8 cellular contexts compared by ENCODE assay signal in genomic region chr6:37083243-37084138, GRCh38.
DNase-seq lines count a peak whose midpoint lies in the region; ATAC-seq and TF ChIP-seq lines count a peak whose summit lies in the region.

No MANE protein-coding gene starts in this region.

- TF ChIP-seq EP300 in SK-N-SH (IDR thresholded peaks at IDR 0.05; ENCODE audit: borderline replicate concordance in 1 of 2, low read depth in 1 of 2, low read length in 1 of 2) (no peak), sigmoid colon (IDR thresholded peaks at IDR 0.05) (peak in 1 of 4 donors; percentile 3)

- no peak for TF ChIP-seq RAD21 in SK-N-SH (IDR thresholded peaks at IDR 0.05; ENCODE audit: low read length)

- peaks cover 2% of the 10 kb centered on the region for H3K4me1 Mint-ChIP-seq in activated CD8-positive, alpha-beta memory T cell treated with anti-CD3 and anti-CD28 coated beads, Interleukin-2, amount 10 ng/mL, durations not matched to agents 7 days and 5 days

- no peaks in the 10 kb centered on the region for H3K36me3 Mint-ChIP-seq in activated CD8-positive, alpha-beta memory T cell treated with anti-CD3 and anti-CD28 coated beads, Interleukin-2, amount 10 ng/mL, durations not matched to agents 7 days and 5 days

- H3K9me3 ChIP-seq in HEK293 (ENCODE audit: control insufficient read depth, insufficient read depth, low read depth, low read length) (no peaks in the 10 kb centered on the region), SK-N-SH (no peaks in the 10 kb centered on the region), heart right ventricle (no peaks in the 10 kb centered on the region), sigmoid colon (no peaks in the 10 kb centered on the region)

- no peak overlapping the region for H3K27ac Mint-ChIP-seq in activated CD8-positive, alpha-beta memory T cell treated with anti-CD3 and anti-CD28 coated beads, Interleukin-2, amount 10 ng/mL, durations not matched to agents 7 days and 5 days

- no peaks in the 10 kb centered on the region for H3F3A ChIP-seq in SK-N-SH (replicated peaks; ENCODE audit: insufficient read depth)

- no peaks in the 10 kb centered on the region for H3K9me3 Mint-ChIP-seq in activated CD8-positive, alpha-beta memory T cell treated with anti-CD3 and anti-CD28 coated beads, Interleukin-2, amount 10 ng/mL, durations not matched to agents 7 days and 5 days (ENCODE audit: low read depth)

- DNase-seq in SK-N-SH (peak; percentile 51), heart right ventricle (peak; percentile 63 to 74), sigmoid colon (peak; percentile 90), NCI-H2081 treated with DMSO at 0.1 percent for 48 hours (lab: John Stamatoyannopoulos, UW) (no peak)
- DNase-seq in activated CD8-positive, alpha-beta memory T cell treated with anti-CD3 and anti-CD28 coated beads, Interleukin-2, amount 10 ng/mL, durations not matched to agents 7 days and 5 days, result no peak

- POLR2A ChIA-PET in HEK293 (lab: Yijun Ruan, JAX), result interaction anchor here (0.9 kb wide), 2 partner anchors 86 to 88 kb away, joined by 3 read pairs; partner anchors contain the start of gene PIM1
- POLR2A ChIA-PET in SK-N-SH (lab: Yijun Ruan, JAX), result interaction anchor here (1.2 kb wide), 1 partner anchor 48 kb away, joined by 3 read pairs; no protein-coding TSS in a partner anchor

- no peaks in the 10 kb centered on the region for H4K20me1 ChIP-seq in SK-N-SH (ENCODE audit: insufficient read depth)

- no peak overlapping the region for H3K4me2 ChIP-seq in SK-N-SH

- H2AFZ ChIP-seq in SK-N-SH (ENCODE audit: low read depth), result no peak overlapping the region

- ATAC-seq in heart right ventricle, result peak; percentile 87 to 97 (median 90)
- ATAC-seq in activated CD8-positive, alpha-beta memory T cell treated with anti-CD3 and anti-CD28 coated beads, Interleukin-2, amount 10 ng/mL, durations not matched to agents 7 days and 5 days, result no peak
- ATAC-seq in HG02759 (IDR thresholded peaks at IDR 0.05; ENCODE audit: unreplicated experiment), result no peak
- no peak for ATAC-seq in GM21447 (IDR thresholded peaks at IDR 0.05; ENCODE audit: unreplicated experiment)

- no peaks in the 10 kb centered on the region for H3K4me1 ChIP-seq in HEK293 (ENCODE audit: control insufficient read depth, insufficient read depth, low read length)
- peaks cover 0 to 8% of the 10 kb centered on the region in 2 experiments; a peak in 2 of 4 replicates for H3K4me1 ChIP-seq in SK-N-SH (ENCODE audit: control insufficient read depth in 1 of 2, insufficient read depth in 2 of 2, low read depth in 1 of 2, low read length in 1 of 2)
- H3K4me1 ChIP-seq in heart right ventricle, result peaks cover 0 to 25% (median 13%) of the 10 kb centered on the region in 9 donors
- peaks cover 0 to 14% (median 6%) of the 10 kb centered on the region in 4 donors for H3K4me1 ChIP-seq in sigmoid colon

- H3K79me2 ChIP-seq in SK-N-SH (ENCODE audit: insufficient read depth), result no peaks in the 10 kb centered on the region

- TF ChIP-seq POLR2A in sigmoid colon (IDR thresholded peaks at IDR 0.05), result no peak

- peaks cover 4% of the 10 kb centered on the region for H3K27me3 Mint-ChIP-seq in activated CD8-positive, alpha-beta memory T cell treated with anti-CD3 and anti-CD28 coated beads, Interleukin-2, amount 10 ng/mL, durations not matched to agents 7 days and 5 days

- H3K36me3 ChIP-seq in HEK293 (ENCODE audit: control insufficient read depth in 2 of 2, insufficient read depth in 1 of 2, low read length in 2 of 2) (no peaks in the 10 kb centered on the region), SK-N-SH (replicated peaks in 1 of 2; ENCODE audit: control insufficient read depth in 1 of 2, insufficient read depth in 2 of 2, low read length in 1 of 2) (no peaks in the 10 kb centered on the region), heart right ventricle (no peaks in the 10 kb centered on the region), sigmoid colon (no peaks in the 10 kb centered on the region)

- no peak for TF ChIP-seq CTCF in HEK293 (tag by site-specific recombination; IDR thresholded peaks at IDR 0.05)
- no peak for TF ChIP-seq CTCF in SK-N-SH (IDR thresholded peaks at IDR 0.05)
- TF ChIP-seq CTCF in heart right ventricle (IDR thresholded peaks at IDR 0.05), result no peak
- no peak for TF ChIP-seq CTCF in sigmoid colon (IDR thresholded peaks at IDR 0.05)

- intact Hi-C loops in heart right ventricle (cut with DNase I) (no loop called here), sigmoid colon (cut with DNase I) (no loop called here)

- no peak overlapping the region for H3K27ac ChIP-seq in HEK293 (ENCODE audit: extremely low read depth, low read depth, low read length)
- H3K27ac ChIP-seq in SK-N-SH (ENCODE audit: low read depth in 2 of 2, low read length in 1 of 2), result peak overlapping the region in 1 of 2 experiments; percentile 41; a peak in 1 of 4 replicates
- H3K27ac ChIP-seq in heart right ventricle, result peak overlapping the region in 5 of 10 donors; percentile 19 to 82 (median 58)
- peak overlapping the region in 2 of 4 donors; percentile 10 to 36 for H3K27ac ChIP-seq in sigmoid colon

- H3K27me3 ChIP-seq in SK-N-SH (ENCODE audit: insufficient read depth) (no peaks in the 10 kb centered on the region), heart right ventricle (no peaks in the 10 kb centered on the region), sigmoid colon (no peaks in the 10 kb centered on the region)

- H3K4me3 ChIP-seq in HEK293 (ENCODE audit: low read depth, low read length), result no peak overlapping the region
- no peak overlapping the region for H3K4me3 ChIP-seq in SK-N-SH (ENCODE audit: low read depth in 2 of 2, low read length in 1 of 2)
- no peak overlapping the region for H3K4me3 ChIP-seq in heart right ventricle
- H3K4me3 ChIP-seq in sigmoid colon, result no peak overlapping the region

- no peak overlapping the region for H3K4me3 Mint-ChIP-seq in activated CD8-positive, alpha-beta memory T cell treated with anti-CD3 and anti-CD28 coated beads, Interleukin-2, amount 10 ng/mL, durations not matched to agents 7 days and 5 days

- CTCF ChIA-PET in HEK293 (lab: Yijun Ruan, JAX), result interaction anchor here (0.6 to 1.3 kb wide), 5 partner anchors 12 to 122 kb away, joined by 3 to 4 read pairs (median 3); no protein-coding TSS in a partner anchor
- CTCF ChIA-PET in SK-N-SH (lab: Yijun Ruan, JAX), result interaction anchor here (0.8 to 1.7 kb wide), 4 partner anchors 18 to 88 kb away, joined by 3 to 9 read pairs (median 4); no protein-coding TSS in a partner anchor
- CTCF ChIA-PET in activated CD8-positive, alpha-beta memory T cell treated with anti-CD3 and anti-CD28 coated beads, Interleukin-2, amount 10 ng/mL, durations not matched to agents 7 days and 5 days (lab: Charles Lee), result interaction anchor here (1.8 kb wide), 1 partner anchor 32 kb away, joined by 4 read pairs; no protein-coding TSS in a partner anchor

- WGBS in SK-N-SH (ENCODE audit: low lambda C conversion rate), result 86% methylated on average over 10 of the region's 14 CpGs
- 66 to 70% methylated on average over 14 of the region's 14 CpGs for WGBS in heart right ventricle, 2 donors
- 75 to 76% methylated on average over 14 of the region's 14 CpGs for WGBS in sigmoid colon, 2 donors

- H3K9me2 ChIP-seq in SK-N-SH, result no peaks in the 10 kb centered on the region

- no peak overlapping the region for H3K9ac ChIP-seq in SK-N-SH

TF ChIP-seq in HEK293, 187 proteins besides CTCF, POLR2A, EP300 and RAD21 (continues in another document):
- TF ChIP-seq ZNF394 (tag by site-specific recombination; IDR thresholded peaks at IDR 0.05; ENCODE audit: borderline replicate concordance) (no peak), BCL11A (tag by site-specific recombination; IDR thresholded peaks at IDR 0.05; ENCODE audit: low read depth) (no peak), ZNF629 (tag by site-specific recombination; IDR thresholded peaks at IDR 0.05) (no peak), SETDB1 (IDR thresholded peaks at IDR 0.05; ENCODE audit: insufficient read length, low read length) (peak; percentile 12), EGR2 (tag by site-specific recombination; IDR thresholded peaks at IDR 0.05; ENCODE audit: low read depth) (peak; percentile 98), ZNF398 (tag by site-specific recombination; IDR thresholded peaks at IDR 0.05) (peak; percentile 58)

TF ChIP-seq in SK-N-SH, 30 proteins besides CTCF, POLR2A, EP300 and RAD21:
- TF ChIP-seq ZBTB33 (IDR thresholded peaks at IDR 0.05; ENCODE audit: borderline replicate concordance, low read depth) (no peak), ELF1 (IDR thresholded peaks at IDR 0.05) (no peak), POLR2AphosphoS5 (IDR thresholded peaks at IDR 0.05; ENCODE audit: low read depth, low read length) (no peak), IRF3 (IDR thresholded peaks at IDR 0.05; ENCODE audit: low read depth, low read length) (no peak), TEAD4 (IDR thresholded peaks at IDR 0.05; ENCODE audit: borderline replicate concordance, insufficient read depth) (no peak)

Comparison
In these comparisons a context has a peak if more than half of its experiments do, and no peak if none do; other contexts are left out.
1. DNase-seq: peak in SK-N-SH (single experiment), heart right ventricle (2 of 2) and sigmoid colon (single experiment); none in NCI-H2081 treated with DMSO at 0.1 percent for 48 hours (single experiment) and activated CD8-positive, alpha-beta memory T cell treated with anti-CD3 and anti-CD28 coated beads, Interleukin-2, amount 10 ng/mL, durations not matched to agents 7 days and 5 days (single experiment).
2. ATAC-seq: peak in heart right ventricle (8 of 8); none in activated CD8-positive, alpha-beta memory T cell treated with anti-CD3 and anti-CD28 coated beads, Interleukin-2, amount 10 ng/mL, durations not matched to agents 7 days and 5 days (single experiment), HG02759 (single experiment) and GM21447 (single experiment).
3. Of the 4 proteins assayed by ChIP-seq in both HEK293 and SK-N-SH: peak only in HEK293: REST; only in SK-N-SH: none; in both: none; in neither: 3.